Comparison of ENCODE assay signal across 9 cellular contexts in the genomic region with DNA sequence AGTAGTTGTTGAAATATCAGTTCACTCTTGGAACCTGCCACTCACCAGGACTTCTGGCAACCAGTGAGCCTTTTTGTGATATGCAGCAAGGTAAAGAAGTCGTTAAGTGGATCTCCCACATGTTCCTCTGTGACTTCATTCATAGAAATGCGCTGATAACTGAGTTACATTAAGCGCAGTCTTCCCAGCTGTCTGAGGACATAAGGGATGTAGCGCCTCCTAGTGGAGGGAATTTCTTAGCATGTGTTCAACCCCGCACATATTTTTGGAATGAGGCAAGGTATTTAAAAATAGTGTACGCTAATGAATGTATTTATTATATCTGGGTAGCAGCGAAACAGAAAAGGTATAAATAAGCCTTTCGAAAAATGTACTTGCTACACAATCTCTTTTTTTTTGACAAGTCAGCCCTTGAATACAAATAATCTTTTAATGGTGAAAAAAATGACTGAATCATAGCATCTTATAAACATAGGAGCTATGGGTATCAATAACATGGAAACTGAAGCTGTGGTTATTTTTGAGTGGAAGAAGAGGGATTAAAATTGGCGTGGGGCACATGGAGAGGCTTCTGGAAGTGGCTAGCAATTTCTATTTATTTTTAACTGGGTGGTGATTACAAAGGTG. TPM values are rescaled to one million over a fixed set of nuclear protein-coding genes. Genes with fewer than 3 reads are reported as not detected.
DNase-seq lines count a peak whose midpoint lies in the region; FAIRE-seq and TF ChIP-seq lines count a peak whose summit lies in the region.
"Had no signal": no experiment of that assay in that cellular context is flagged by ENCODE, and none has a peak within 500 bp of the region (broad histone marks: within the 10 kb centered on the region; RNA-seq: fewer than 3 reads in every experiment).

No MANE protein-coding gene starts in this region.

- in situ Hi-C loops in G401 (cut with HindIII; ENCODE audit: low sequenced_read_pairs): no loop called here

- H3K27ac ChIP-seq in stomach: peak overlapping the region in 3 of 5 donors; percentile 30 to 58 (median 49)

- TF ChIP-seq EP300 in stomach (IDR thresholded peaks at IDR 0.05): no peak

- no peaks in the 10 kb centered on the region for H3K36me3 Mint-ChIP-seq in chondrocyte (ENCODE audit: low read depth)

- TF ChIP-seq CTCF in chondrocyte (IDR thresholded peaks at IDR 0.05) (peak; percentile 96), stomach (IDR thresholded peaks at IDR 0.05) (peak in 5 of 7 experiments; percentile 41 to 81 (median 74))

- peak overlapping the region; percentile 0 for H3K4me3 Mint-ChIP-seq in chondrocyte (ENCODE audit: unreplicated experiment)
- H3K4me3 Mint-ChIP-seq: central memory CD8-positive, alpha-beta T cell had no signal

- peaks cover 0 to 10% (median 0%) of the 10 kb centered on the region in 4 donors for H3K4me1 ChIP-seq in stomach

- peaks cover 40% of the 10 kb centered on the region for H3K4me1 Mint-ChIP-seq in chondrocyte (ENCODE audit: low read depth)
- H3K4me1 Mint-ChIP-seq: central memory CD8-positive, alpha-beta T cell had no signal

- intact Hi-C loops in stomach (cut with DNase I; ENCODE audit: low total_unique reads): loop anchor here (5.0 kb wide), 1 partner anchor 246 kb away; no protein-coding TSS in a partner anchor

- WGBS in stomach, 5 donors: 2 to 4% (median 3%) methylated on average over 9 of the region's 9 CpGs

- H3K36me3 ChIP-seq in stomach: no peaks in the 10 kb centered on the region

- H3K27ac Mint-ChIP-seq in chondrocyte (ENCODE audit: unreplicated experiment): no peak overlapping the region

- DNase-seq in G401 (ENCODE audit: low spot score): peak; percentile 33
- DNase-seq in H54 (ENCODE audit: insufficient read length, low spot score): peak; percentile 75
- peak; percentile 72 for DNase-seq in NCI-H1092 (lab: John Stamatoyannopoulos, UW)
- DNase-seq in SHP77 treated with DMSO at 0.1 percent for 48 hours (lab: John Stamatoyannopoulos, UW): peak; percentile 56
- DNase-seq in chondrocyte (ENCODE audit: low spot score): no peak
- peak; percentile 96 for DNase-seq in left kidney (ENCODE audit: low read depth, low spot score)
- DNase-seq in stomach: peak; percentile 61
- DNase-seq in activated CD4-positive, CD25-positive, alpha-beta regulatory T cell treated with anti-CD3 and anti-CD28 coated beads, Interleukin-2, amount 50 U/mL, for 72 hours: no peak

- H3K27me3 Mint-ChIP-seq in chondrocyte (ENCODE audit: low read depth): no peaks in the 10 kb centered on the region

- no peak overlapping the region for H3K4me3 ChIP-seq in stomach

- H3K9me3 Mint-ChIP-seq in chondrocyte (ENCODE audit: low read depth): no peaks in the 10 kb centered on the region
- H3K9me3 Mint-ChIP-seq: central memory CD8-positive, alpha-beta T cell had no signal

- no peak for TF ChIP-seq POLR2A in H54 (IDR thresholded peaks at IDR 0.05; ENCODE audit: low read depth, low read length)
- TF ChIP-seq POLR2A in stomach (IDR thresholded peaks at IDR 0.05): no peak

- no peaks in the 10 kb centered on the region for H3K9me3 ChIP-seq in stomach

- peaks cover 0 to 3% (median 0%) of the 10 kb centered on the region in 3 donors for H3K27me3 ChIP-seq in stomach

- peak; percentile 84 for FAIRE-seq in H54 (lab: Jason Lieb, UNC)

RNA-seq across cellular contexts. Expression of a gene that starts 38.0 kb away (rescaled TPM):
- not detected in 2 replicates for total RNA-seq in G401 (2014; rRNA removed; shearing (Covaris generic))
- total RNA-seq in chondrocyte (43.7 to 52.7 TPM (median 46.3 TPM) in 3 replicates), stomach (1 to 10 TPM in 3 of 5 donors, not detected in 2; 1.3 to 6.2 (median 1.7) TPM)
- 1 to 10 TPM in 1 of 3 donors, under 1 TPM in 1, not detected in 1; 0.05 to 1.2 TPM for polyA plus RNA-seq in stomach

Comparison
In these comparisons a context has a peak if more than half of its experiments do, and no peak if none do; other contexts are left out.
1. DNase-seq: peak in G401 (single experiment), H54 (single experiment), NCI-H1092 (single experiment), SHP77 treated with DMSO at 0.1 percent for 48 hours (single experiment), left kidney (single experiment) and stomach (single experiment); none in chondrocyte (single experiment) and activated CD4-positive, CD25-positive, alpha-beta regulatory T cell treated with anti-CD3 and anti-CD28 coated beads, Interleukin-2, amount 50 U/mL, for 72 hours (single experiment).